In the genomic region with DNA sequence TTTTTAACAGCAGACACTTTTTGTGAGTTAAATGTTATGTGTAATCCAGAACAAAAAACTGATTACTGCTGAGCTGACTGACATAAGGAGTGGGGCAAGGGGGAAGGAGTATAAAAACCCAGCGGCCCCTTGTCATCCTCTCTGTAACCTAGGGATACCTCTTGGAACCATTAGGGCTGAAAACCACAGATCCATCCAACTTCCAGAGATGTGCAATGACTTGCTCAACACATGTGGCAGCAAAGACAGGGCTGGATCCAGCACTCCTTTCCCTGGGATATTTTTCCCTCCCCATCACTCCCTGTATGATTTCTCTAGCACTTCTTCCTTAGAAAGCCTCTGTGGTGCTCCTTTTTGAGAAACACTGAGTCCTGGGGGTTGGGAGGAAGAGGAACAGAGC, we compare ENCODE assay signal across 27 cellular contexts.
DNase-seq lines count a peak whose midpoint lies in the region; ATAC-seq and TF ChIP-seq lines count a peak whose summit lies in the region.
"Had no signal": no experiment of that assay in that cellular context is flagged by ENCODE, and none has a peak within 500 bp of the region (broad histone marks: within the 10 kb centered on the region; RNA-seq: fewer than 3 reads in every experiment).

No MANE protein-coding gene starts in this region.

- H3K9me3 ChIP-seq in SK-N-SH = no peaks in the 10 kb centered on the region
- peaks cover 0 to 4% of the 10 kb centered on the region in 2 donors for H3K9me3 ChIP-seq in neuronal stem cell (replicated peaks in 1 of 2; ENCODE audit: control insufficient read depth in 2 of 2, insufficient read depth in 1 of 2, low read depth in 1 of 2, low read length in 2 of 2)
- H3K9me3 ChIP-seq: psoas muscle, thoracic aorta had no signal

- H3K9me2 ChIP-seq in SK-N-SH = no peaks in the 10 kb centered on the region

- no peaks in the 10 kb centered on the region for H3K79me2 ChIP-seq in SK-N-SH (ENCODE audit: insufficient read depth)

- H2AFZ ChIP-seq in SK-N-SH (ENCODE audit: low read depth) (no peak overlapping the region), neuronal stem cell (ENCODE audit: low read length) (peak overlapping the region; percentile 27)
- H2AFZ ChIP-seq: GM23248 had no signal

- H2BK12ac ChIP-seq in neuronal stem cell (ENCODE audit: low read length) = no peak overlapping the region

- H2BK5ac ChIP-seq in neuronal stem cell (ENCODE audit: low read length) = no peak overlapping the region

- no peak overlapping the region for H3K4ac ChIP-seq in neuronal stem cell (ENCODE audit: low read length)

- H3K4me3 Mint-ChIP-seq in activated naive CD4-positive, alpha-beta T cell treated with anti-CD3 and anti-CD28 coated beads, Interleukin-2, amount 10 ng/mL, durations not matched to agents 7 days and 5 days = no peak overlapping the region
- H3K4me3 Mint-ChIP-seq: activated B cell treated with CpG ODN at 0.5 μM for 24 hours; activated CD4-positive, alpha-beta memory T cell treated with anti-CD3 and anti-CD28 coated beads for 36 hours; CD8-positive, alpha-beta memory T cell; endodermal cell had no signal

- H3K9ac ChIP-seq in SK-N-SH (peak overlapping the region; percentile 28), neuronal stem cell (ENCODE audit: low read depth, low read length, poor library complexity) (no peak overlapping the region)
- H3K9ac ChIP-seq: GM23248 had no signal

- H4K20me1 ChIP-seq in SK-N-SH (ENCODE audit: insufficient read depth) = no peaks in the 10 kb centered on the region

- no peaks in the 10 kb centered on the region for H3K36me3 Mint-ChIP-seq in activated naive CD4-positive, alpha-beta T cell treated with anti-CD3 and anti-CD28 coated beads, Interleukin-2, amount 10 ng/mL, durations not matched to agents 7 days and 5 days
- H3K36me3 Mint-ChIP-seq: activated CD4-positive, alpha-beta memory T cell treated with anti-CD3 and anti-CD28 coated beads for 36 hours; CD8-positive, alpha-beta memory T cell had no signal

- no peaks in the 10 kb centered on the region for H3K79me1 ChIP-seq in neuronal stem cell (ENCODE audit: low read depth, low read length)

- H3F3A ChIP-seq in SK-N-SH (replicated peaks; ENCODE audit: insufficient read depth) = peaks cover 8% of the 10 kb centered on the region

- H2AK5ac ChIP-seq in neuronal stem cell (ENCODE audit: low read depth, low read length) = no peak overlapping the region

- no peak overlapping the region for H4K91ac ChIP-seq in neuronal stem cell (ENCODE audit: low read depth, low read length, poor library complexity)

- DNase-seq in GM03348 (ENCODE audit: low spot score) (peak; percentile 7), SK-N-SH (no peak), fibroblast of mammary gland (ENCODE audit: low read depth) (peak; percentile 43), neuronal stem cell (ENCODE audit: low spot score) (no peak), epidermal melanocyte (ENCODE audit: insufficient read length, low spot score) (no peak), RWPE1 (ENCODE audit: low spot score) (no peak)
- no peak for DNase-seq in activated naive CD4-positive, alpha-beta T cell treated with anti-CD3 and anti-CD28 coated beads, Interleukin-2, amount 10 ng/mL, durations not matched to agents 7 days and 5 days
- DNase-seq: activated B cell treated with CpG ODN at 0.5 μM for 24 hours; activated CD4-positive, alpha-beta memory T cell treated with anti-CD3 and anti-CD28 coated beads for 36 hours; activated effector memory CD4-positive, alpha-beta T cell treated with Interleukin-2 at 50 U/mL for 16 hours; CD8-positive, alpha-beta memory T cell; cortex of kidney; DMS79; endodermal cell; GM23248; NCI-H1105 treated with DMSO at 0.1 percent for 48 hours; NCI-H2081 treated with DMSO at 0.1 percent for 48 hours; NCI-H510A treated with DMSO at 0.1 percent for 48 hours; psoas muscle; stimulated activated CD4-positive, alpha-beta T cell treated with anti-CD3 and anti-CD28 coated beads, Interleukin-2, amount 100 ng/mL, for 48 hours; stimulated activated naive CD4-positive, alpha-beta T cell treated with Interleukin-2 at 50 U/mL for 16 hours; T1000 had no signal

- no peaks in the 10 kb centered on the region for H3K27me3 Mint-ChIP-seq in activated naive CD4-positive, alpha-beta T cell treated with anti-CD3 and anti-CD28 coated beads, Interleukin-2, amount 10 ng/mL, durations not matched to agents 7 days and 5 days

- H3K4me2 ChIP-seq in SK-N-SH (peak overlapping the region; percentile 23; the same call in 1 of the 2 replicates), neuronal stem cell (ENCODE audit: insufficient read depth, low read length, poor library complexity, severe bottlenecking) (no peak overlapping the region)

- H4K8ac ChIP-seq in neuronal stem cell (ENCODE audit: low read depth, low read length) = no peak overlapping the region

- no peak overlapping the region for H3K14ac ChIP-seq in neuronal stem cell (ENCODE audit: low read length)

- H3K4me1 ChIP-seq in SK-N-SH (ENCODE audit: control insufficient read depth in 1 of 2, insufficient read depth in 2 of 2, low read depth in 1 of 2, low read length in 1 of 2) = peaks cover 11 to 24% of the 10 kb centered on the region in 2 experiments
- H3K4me1 ChIP-seq in neuronal stem cell (ENCODE audit: control insufficient read depth in 2 of 2, insufficient read depth in 1 of 2, low read depth in 1 of 2, low read length in 2 of 2) = peaks cover 2 to 9% of the 10 kb centered on the region in 2 donors
- H3K4me1 ChIP-seq: psoas muscle had no signal

- no peak overlapping the region for H2BK120ac ChIP-seq in neuronal stem cell (ENCODE audit: low read depth, low read length)

- TF ChIP-seq EP300 in SK-N-SH (IDR thresholded peaks at IDR 0.05; ENCODE audit: borderline replicate concordance in 1 of 2, low read depth in 1 of 2, low read length in 1 of 2) = no peak

- no peak overlapping the region for H3K27ac Mint-ChIP-seq in activated naive CD4-positive, alpha-beta T cell treated with anti-CD3 and anti-CD28 coated beads, Interleukin-2, amount 10 ng/mL, durations not matched to agents 7 days and 5 days
- H3K27ac Mint-ChIP-seq: activated B cell treated with CpG ODN at 0.5 μM for 24 hours; activated CD4-positive, alpha-beta memory T cell treated with anti-CD3 and anti-CD28 coated beads for 36 hours; CD8-positive, alpha-beta memory T cell; endodermal cell had no signal

- TF ChIP-seq CTCF in SK-N-SH (IDR thresholded peaks at IDR 0.05) = no peak
- no peak for TF ChIP-seq CTCF in fibroblast of mammary gland (conservative IDR thresholded peaks at IDR 0.05; ENCODE audit: control insufficient read depth, insufficient read depth, low read depth, low read length)
- no peak for TF ChIP-seq CTCF in RWPE1 (conservative IDR thresholded peaks at IDR 0.05; ENCODE audit: low read depth)

- CTCF ChIA-PET in SK-N-SH (lab: Yijun Ruan, JAX) = interaction anchor here (1.5 kb wide), 1 partner anchor 67 kb away, joined by 4 read pairs; no protein-coding TSS in a partner anchor
- CTCF ChIA-PET in RWPE1 (lab: Yijun Ruan, JAX) = no interaction called here
- CTCF ChIA-PET in activated naive CD4-positive, alpha-beta T cell treated with anti-CD3 and anti-CD28 coated beads, Interleukin-2, amount 10 ng/mL, durations not matched to agents 7 days and 5 days (lab: Charles Lee) = no interaction called here

- H3K4me1 Mint-ChIP-seq in activated naive CD4-positive, alpha-beta T cell treated with anti-CD3 and anti-CD28 coated beads, Interleukin-2, amount 10 ng/mL, durations not matched to agents 7 days and 5 days = no peaks in the 10 kb centered on the region
- H3K4me1 Mint-ChIP-seq: activated B cell treated with CpG ODN at 0.5 μM for 24 hours; CD8-positive, alpha-beta memory T cell; endodermal cell had no signal

- H3K36me3 ChIP-seq in SK-N-SH (replicated peaks in 1 of 2; ENCODE audit: control insufficient read depth in 1 of 2, insufficient read depth in 2 of 2, low read length in 1 of 2) = no peaks in the 10 kb centered on the region
- no peaks in the 10 kb centered on the region for H3K36me3 ChIP-seq in neuronal stem cell (replicated peaks in 1 of 2; ENCODE audit: control insufficient read depth in 2 of 2, insufficient read depth in 2 of 2, low read length in 2 of 2)
- H3K36me3 ChIP-seq: thoracic aorta had no signal

- TF ChIP-seq RAD21 in SK-N-SH (IDR thresholded peaks at IDR 0.05; ENCODE audit: low read length) = no peak

- H3K18ac ChIP-seq in neuronal stem cell (ENCODE audit: low read length) = no peak overlapping the region

- H3K9me3 Mint-ChIP-seq in activated naive CD4-positive, alpha-beta T cell treated with anti-CD3 and anti-CD28 coated beads, Interleukin-2, amount 10 ng/mL, durations not matched to agents 7 days and 5 days = no peaks in the 10 kb centered on the region
- H3K9me3 Mint-ChIP-seq: activated B cell treated with CpG ODN at 0.5 μM for 24 hours; activated CD4-positive, alpha-beta memory T cell treated with anti-CD3 and anti-CD28 coated beads for 36 hours; CD8-positive, alpha-beta memory T cell; endodermal cell had no signal

- H3K23ac ChIP-seq in neuronal stem cell (ENCODE audit: low read depth, low read length, poor library complexity) = no peak overlapping the region

- no peaks in the 10 kb centered on the region for H3K27me3 ChIP-seq in SK-N-SH (ENCODE audit: insufficient read depth)
- no peaks in the 10 kb centered on the region for H3K27me3 ChIP-seq in neuronal stem cell (ENCODE audit: control insufficient read depth in 3 of 3, insufficient read depth in 3 of 3, low read depth in 1 of 3, low read length in 3 of 3)

- WGBS in SK-N-SH (ENCODE audit: low lambda C conversion rate) = 79% methylated on average over 1 of the region's 1 CpG
- no CpG with 5 or more reads among the region's 1 CpG for WGBS in neuronal stem cell (ENCODE audit: extremely low coverage in 2 of 2, insufficient read length in 2 of 2, insufficient replicate concordance in 1 of 2), 2 donors

- no peak overlapping the region for H2BK15ac ChIP-seq in neuronal stem cell (ENCODE audit: low read length)

- H3K4me3 ChIP-seq in SK-N-SH (ENCODE audit: low read depth in 2 of 2, low read length in 1 of 2) (no peak overlapping the region), fibroblast of mammary gland (ENCODE audit: control insufficient read depth, low read depth, low read length) (no peak overlapping the region), neuronal stem cell (ENCODE audit: low read length in 2 of 2) (no peak overlapping the region)
- H3K4me3 ChIP-seq: GM23248, psoas muscle, skin epidermis, thoracic aorta had no signal

- no peak for ATAC-seq in HG03457 (IDR thresholded peaks at IDR 0.05; ENCODE audit: unreplicated experiment)
- ATAC-seq: HepG2 had no signal

- H3K27ac ChIP-seq in SK-N-SH (ENCODE audit: low read depth in 2 of 2, low read length in 1 of 2) = peak overlapping the region; percentile 60 to 75; a peak in 3 of 4 replicates
- H3K27ac ChIP-seq in neuronal stem cell (replicated peaks; ENCODE audit: low read length) = no peak overlapping the region
- no peak overlapping the region for H3K27ac ChIP-seq in RWPE1
- H3K27ac ChIP-seq: GM23248, HL-60, psoas muscle, thoracic aorta had no signal

- POLR2A ChIA-PET in SK-N-SH (lab: Yijun Ruan, JAX) = no interaction called here
- POLR2A ChIA-PET in RWPE1 (lab: Yijun Ruan, JAX; ENCODE audit: low non-redundant PET) = no interaction called here

TF ChIP-seq in SK-N-SH, 30 proteins besides CTCF, POLR2A, EP300 and RAD21:
- TF ChIP-seq ELF1 (IDR thresholded peaks at IDR 0.05) (no peak), MEF2A (IDR thresholded peaks at IDR 0.05; ENCODE audit: borderline replicate concordance, low read depth) (no peak)

Comparison
In these comparisons a context has a peak if more than half of its experiments do, and no peak if none do; other contexts are left out.
1. DNase-seq: peak in GM03348 (single experiment) and fibroblast of mammary gland (single experiment); none in SK-N-SH (single experiment), neuronal stem cell (single experiment), epidermal melanocyte (single experiment), RWPE1 (single experiment) and activated naive CD4-positive, alpha-beta T cell treated with anti-CD3 and anti-CD28 coated beads, Interleukin-2, amount 10 ng/mL, durations not matched to agents 7 days and 5 days (single experiment).
2. H3K27ac ChIP-seq: peak in SK-N-SH (2 of 2); none in neuronal stem cell (single experiment) and RWPE1 (single experiment).